ENCODE assay signal across 1 cellular context in the genomic region with DNA sequence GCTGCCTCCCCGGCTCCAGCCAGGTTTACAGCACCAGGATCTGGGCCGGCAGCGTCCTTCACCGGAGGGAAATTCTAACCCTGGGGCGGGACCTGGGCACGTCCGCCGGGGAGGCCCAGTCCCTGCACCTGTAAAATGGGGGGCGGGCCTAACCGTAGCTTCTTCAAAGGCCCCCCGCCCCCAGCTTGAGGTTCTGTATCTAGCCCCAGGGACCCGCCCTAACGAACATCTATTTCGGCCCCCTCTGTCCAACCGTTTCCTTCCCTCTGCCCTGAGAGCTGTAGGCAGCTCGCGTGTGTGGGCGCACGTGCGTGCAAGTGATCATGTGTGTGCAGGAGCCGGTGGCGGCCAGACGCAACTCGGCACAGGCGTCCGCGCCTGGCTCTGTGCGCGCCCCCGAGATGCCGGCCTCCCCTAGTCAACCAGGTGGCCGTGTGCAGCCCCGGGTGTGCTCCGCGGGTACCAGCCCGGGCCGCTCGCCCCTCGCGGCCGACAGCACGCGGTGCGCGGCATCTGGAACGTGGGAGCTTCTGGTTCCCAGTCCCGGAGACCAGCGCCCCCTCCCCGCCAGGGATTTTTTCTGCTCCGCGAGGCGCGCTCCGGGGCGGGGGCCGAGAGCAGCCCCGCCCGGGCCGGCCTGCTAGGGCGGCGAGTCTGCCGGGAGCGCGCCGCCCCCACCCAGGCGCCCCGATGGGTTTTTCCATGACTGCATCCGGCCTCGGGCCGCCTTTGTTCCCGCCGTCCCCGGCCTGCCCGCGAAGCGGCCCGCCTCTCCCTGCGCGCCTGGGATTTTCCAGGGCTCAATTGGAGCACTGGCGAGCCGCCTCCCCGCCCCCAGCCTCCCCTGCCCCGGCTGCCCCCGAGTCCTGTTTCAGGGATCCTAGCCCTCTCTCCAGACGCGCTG.
TF ChIP-seq lines count a peak whose summit lies in the region.

No MANE protein-coding gene starts in this region.

TF ChIP-seq in HepG2, 621 proteins besides CTCF, POLR2A, EP300 and RAD21 (continued from another document and continues in another):
- TF ChIP-seq AKAP8 (CRISPR knock-in tag; IDR thresholded peaks at IDR 0.05), result peak; percentile 88; the same call in 1 of the 2 replicates
- peak; percentile 95 for TF ChIP-seq ZSCAN21 (CRISPR knock-in tag; IDR thresholded peaks at IDR 0.05; ENCODE audit: borderline replicate concordance)
- TF ChIP-seq, protein P1, sequence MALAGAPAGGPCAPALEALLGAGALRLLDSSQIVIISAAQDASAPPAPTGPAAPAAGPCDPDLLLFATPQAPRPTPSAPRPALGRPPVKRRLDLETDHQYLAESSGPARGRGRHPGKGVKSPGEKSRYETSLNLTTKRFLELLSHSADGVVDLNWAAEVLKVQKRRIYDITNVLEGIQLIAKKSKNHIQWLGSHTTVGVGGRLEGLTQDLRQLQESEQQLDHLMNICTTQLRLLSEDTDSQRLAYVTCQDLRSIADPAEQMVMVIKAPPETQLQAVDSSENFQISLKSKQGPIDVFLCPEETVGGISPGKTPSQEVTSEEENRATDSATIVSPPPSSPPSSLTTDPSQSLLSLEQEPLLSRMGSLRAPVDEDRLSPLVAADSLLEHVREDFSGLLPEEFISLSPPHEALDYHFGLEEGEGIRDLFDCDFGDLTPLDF (CRISPR knock-in tag; IDR thresholded peaks at IDR 0.05), result 0 out of 2 replicates have a peak, but pooled peaks have one; percentile 28
- TF ChIP-seq RFXANK (CRISPR knock-in tag; IDR thresholded peaks at IDR 0.05), result no peak
- TF ChIP-seq FOXP1 (IDR thresholded peaks at IDR 0.05), result no peak
- TF ChIP-seq FOXP1 (CRISPR knock-in tag; IDR thresholded peaks at IDR 0.05), result no peak; the same call in 1 of the 2 replicates
- no peak for TF ChIP-seq RFX1 (IDR thresholded peaks at IDR 0.05)
- TF ChIP-seq, protein P2, sequence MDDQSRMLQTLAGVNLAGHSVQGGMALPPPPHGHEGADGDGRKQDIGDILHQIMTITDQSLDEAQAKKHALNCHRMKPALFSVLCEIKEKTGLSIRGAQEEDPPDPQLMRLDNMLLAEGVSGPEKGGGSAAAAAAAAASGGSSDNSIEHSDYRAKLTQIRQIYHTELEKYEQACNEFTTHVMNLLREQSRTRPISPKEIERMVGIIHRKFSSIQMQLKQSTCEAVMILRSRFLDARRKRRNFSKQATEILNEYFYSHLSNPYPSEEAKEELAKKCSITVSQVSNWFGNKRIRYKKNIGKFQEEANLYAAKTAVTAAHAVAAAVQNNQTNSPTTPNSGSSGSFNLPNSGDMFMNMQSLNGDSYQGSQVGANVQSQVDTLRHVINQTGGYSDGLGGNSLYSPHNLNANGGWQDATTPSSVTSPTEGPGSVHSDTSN (CRISPR knock-in tag; IDR thresholded peaks at IDR 0.05; ENCODE audit: borderline replicate concordance), result peak; percentile 84
- TF ChIP-seq ZSCAN31 (CRISPR knock-in tag; IDR thresholded peaks at IDR 0.05; ENCODE audit: low read depth), result peak; percentile 60
- peak; percentile 69 for TF ChIP-seq PRPF4 (IDR thresholded peaks at IDR 0.05; ENCODE audit: low read depth, low read length, poor library complexity, severe bottlenecking)
- TF ChIP-seq TAF15 (IDR thresholded peaks at IDR 0.05; ENCODE audit: low read depth, low read length, poor library complexity, severe bottlenecking), result peak; percentile 7
- peak; percentile 37 for TF ChIP-seq IKZF4 (CRISPR knock-in tag; IDR thresholded peaks at IDR 0.05; ENCODE audit: borderline replicate concordance, low read depth, not compliant biosample characterization)
- 0 out of 2 replicates have a peak, but pooled peaks have one; percentile 42 for TF ChIP-seq ZNF75D (CRISPR knock-in tag; IDR thresholded peaks at IDR 0.05; ENCODE audit: borderline replicate concordance)
- peak; percentile 94 for TF ChIP-seq GTF3A (CRISPR knock-in tag; conservative IDR thresholded peaks at IDR 0.05)
- TF ChIP-seq THYN1 (CRISPR knock-in tag; IDR thresholded peaks at IDR 0.05; ENCODE audit: borderline replicate concordance, low read depth), result 0 out of 2 replicates have a peak, but pooled peaks have one; percentile 57
- 0 out of 2 replicates have a peak, but pooled peaks have one; percentile 64 for TF ChIP-seq MEIS2 (CRISPR knock-in tag; IDR thresholded peaks at IDR 0.05)
- no peak for TF ChIP-seq BCLAF1 (IDR thresholded peaks at IDR 0.05)
- TF ChIP-seq HNRNPK (IDR thresholded peaks at IDR 0.05; ENCODE audit: low read depth, low read length, poor library complexity, severe bottlenecking), result peak; percentile 69
- TF ChIP-seq, protein P3, sequence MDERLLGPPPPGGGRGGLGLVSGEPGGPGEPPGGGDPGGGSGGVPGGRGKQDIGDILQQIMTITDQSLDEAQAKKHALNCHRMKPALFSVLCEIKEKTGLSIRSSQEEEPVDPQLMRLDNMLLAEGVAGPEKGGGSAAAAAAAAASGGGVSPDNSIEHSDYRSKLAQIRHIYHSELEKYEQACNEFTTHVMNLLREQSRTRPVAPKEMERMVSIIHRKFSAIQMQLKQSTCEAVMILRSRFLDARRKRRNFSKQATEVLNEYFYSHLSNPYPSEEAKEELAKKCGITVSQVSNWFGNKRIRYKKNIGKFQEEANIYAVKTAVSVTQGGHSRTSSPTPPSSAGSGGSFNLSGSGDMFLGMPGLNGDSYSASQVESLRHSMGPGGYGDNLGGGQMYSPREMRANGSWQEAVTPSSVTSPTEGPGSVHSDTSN (CRISPR knock-in tag; IDR thresholded peaks at IDR 0.05), result no peak
- peak; percentile 76; the same call in 1 of the 2 replicates for TF ChIP-seq ZNF772 (CRISPR knock-in tag; IDR thresholded peaks at IDR 0.05)
- TF ChIP-seq ZEB1 (IDR thresholded peaks at IDR 0.05; ENCODE audit: insufficient replicate concordance, low read depth), result no peak
- 0 out of 2 replicates have a peak, but pooled peaks have one; percentile 66 for TF ChIP-seq ELF3 (CRISPR knock-in tag; IDR thresholded peaks at IDR 0.05)
- TF ChIP-seq DPF2 (CRISPR knock-in tag; IDR thresholded peaks at IDR 0.05; ENCODE audit: borderline replicate concordance, low read depth), result 0 out of 2 replicates have a peak, but pooled peaks have one; percentile 36
- TF ChIP-seq, protein P4, sequence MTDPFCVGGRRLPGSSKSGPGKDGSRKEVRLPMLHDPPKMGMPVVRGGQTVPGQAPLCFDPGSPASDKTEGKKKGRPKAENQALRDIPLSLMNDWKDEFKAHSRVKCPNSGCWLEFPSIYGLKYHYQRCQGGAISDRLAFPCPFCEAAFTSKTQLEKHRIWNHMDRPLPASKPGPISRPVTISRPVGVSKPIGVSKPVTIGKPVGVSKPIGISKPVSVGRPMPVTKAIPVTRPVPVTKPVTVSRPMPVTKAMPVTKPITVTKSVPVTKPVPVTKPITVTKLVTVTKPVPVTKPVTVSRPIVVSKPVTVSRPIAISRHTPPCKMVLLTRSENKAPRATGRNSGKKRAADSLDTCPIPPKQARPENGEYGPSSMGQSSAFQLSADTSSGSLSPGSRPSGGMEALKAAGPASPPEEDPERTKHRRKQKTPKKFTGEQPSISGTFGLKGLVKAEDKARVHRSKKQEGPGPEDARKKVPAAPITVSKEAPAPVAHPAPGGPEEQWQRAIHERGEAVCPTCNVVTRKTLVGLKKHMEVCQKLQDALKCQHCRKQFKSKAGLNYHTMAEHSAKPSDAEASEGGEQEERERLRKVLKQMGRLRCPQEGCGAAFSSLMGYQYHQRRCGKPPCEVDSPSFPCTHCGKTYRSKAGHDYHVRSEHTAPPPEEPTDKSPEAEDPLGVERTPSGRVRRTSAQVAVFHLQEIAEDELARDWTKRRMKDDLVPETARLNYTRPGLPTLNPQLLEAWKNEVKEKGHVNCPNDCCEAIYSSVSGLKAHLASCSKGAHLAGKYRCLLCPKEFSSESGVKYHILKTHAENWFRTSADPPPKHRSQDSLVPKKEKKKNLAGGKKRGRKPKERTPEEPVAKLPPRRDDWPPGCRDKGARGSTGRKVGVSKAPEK (CRISPR knock-in tag; IDR thresholded peaks at IDR 0.05; ENCODE audit: borderline replicate concordance), result no peak
- no peak for TF ChIP-seq SRSF4 (IDR thresholded peaks at IDR 0.05; ENCODE audit: low read depth, low read length, poor library complexity, severe bottlenecking)
- peak; percentile 85 for TF ChIP-seq MED8 (CRISPR knock-in tag; IDR thresholded peaks at IDR 0.05; ENCODE audit: insufficient replicate concordance)
- TF ChIP-seq CC2D1A (CRISPR knock-in tag; IDR thresholded peaks at IDR 0.05), result no peak
- 0 out of 2 replicates have a peak, but pooled peaks have one; percentile 22 for TF ChIP-seq ZNF816 (CRISPR knock-in tag; IDR thresholded peaks at IDR 0.05; ENCODE audit: borderline replicate concordance)
- peak; percentile 82; the same call in 1 of the 2 replicates for TF ChIP-seq ZNF550 (CRISPR knock-in tag; IDR thresholded peaks at IDR 0.05; ENCODE audit: borderline replicate concordance)
- peak; percentile 76 for TF ChIP-seq YY1 (IDR thresholded peaks at IDR 0.05; ENCODE audit: insufficient read depth, insufficient replicate concordance, low read depth, low read length)
- no peak; the same call in 1 of the 2 replicates for TF ChIP-seq JUND (CRISPR knock-in tag; IDR thresholded peaks at IDR 0.05)
- TF ChIP-seq MTF1 (CRISPR knock-in tag; IDR thresholded peaks at IDR 0.05), result peak; percentile 96
- peak; percentile 84; the same call in 1 of the 2 replicates for TF ChIP-seq ZBTB42 (CRISPR knock-in tag; IDR thresholded peaks at IDR 0.05)
- TF ChIP-seq, protein P5, sequence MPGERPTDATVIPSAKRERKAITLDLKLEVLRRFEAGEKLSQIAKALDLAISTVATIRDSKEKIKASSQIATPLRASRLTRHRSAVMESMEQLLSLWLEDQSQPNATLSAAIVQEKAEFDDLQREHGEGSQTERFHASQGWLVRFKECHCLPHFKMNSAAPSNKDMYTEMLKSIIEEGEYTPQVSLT (CRISPR knock-in tag; IDR thresholded peaks at IDR 0.05; ENCODE audit: borderline replicate concordance, low read depth), result no peak
- TF ChIP-seq NFYB (CRISPR knock-in tag; IDR thresholded peaks at IDR 0.05), result no peak
- peak; percentile 81; the same call in 1 of the 2 replicates for TF ChIP-seq ZNF367 (CRISPR knock-in tag; IDR thresholded peaks at IDR 0.05; ENCODE audit: borderline replicate concordance)
- peak; percentile 94; the same call in 1 of the 2 replicates for TF ChIP-seq SMAD1 (CRISPR knock-in tag; IDR thresholded peaks at IDR 0.05; ENCODE audit: borderline replicate concordance, low read depth)
- TF ChIP-seq, protein P6, sequence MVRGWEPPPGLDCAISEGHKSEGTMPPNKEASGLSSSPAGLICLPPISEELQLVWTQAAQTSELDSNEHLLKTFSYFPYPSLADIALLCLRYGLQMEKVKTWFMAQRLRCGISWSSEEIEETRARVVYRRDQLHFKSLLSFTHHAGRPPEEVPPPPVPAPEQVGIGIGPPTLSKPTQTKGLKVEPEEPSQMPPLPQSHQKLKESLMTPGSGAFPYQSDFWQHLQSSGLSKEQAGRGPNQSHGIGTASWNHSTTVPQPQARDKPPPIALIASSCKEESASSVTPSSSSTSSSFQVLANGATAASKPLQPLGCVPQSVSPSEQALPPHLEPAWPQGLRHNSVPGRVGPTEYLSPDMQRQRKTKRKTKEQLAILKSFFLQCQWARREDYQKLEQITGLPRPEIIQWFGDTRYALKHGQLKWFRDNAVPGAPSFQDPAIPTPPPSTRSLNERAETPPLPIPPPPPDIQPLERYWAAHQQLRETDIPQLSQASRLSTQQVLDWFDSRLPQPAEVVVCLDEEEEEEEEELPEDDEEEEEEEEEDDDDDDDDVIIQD (CRISPR knock-in tag; IDR thresholded peaks at IDR 0.05; ENCODE audit: low read depth), result 0 out of 2 replicates have a peak, but pooled peaks have one; percentile 10
- no peak for TF ChIP-seq ZBTB20 (CRISPR knock-in tag; IDR thresholded peaks at IDR 0.05; ENCODE audit: borderline replicate concordance, low read depth)
- no peak for TF ChIP-seq CEBPG (CRISPR knock-in tag; IDR thresholded peaks at IDR 0.05)
- peak; percentile 82; the same call in 1 of the 2 replicates for TF ChIP-seq ZNF260 (CRISPR knock-in tag; IDR thresholded peaks at IDR 0.05; ENCODE audit: borderline replicate concordance, low read depth)
- TF ChIP-seq KLF9 (CRISPR knock-in tag; IDR thresholded peaks at IDR 0.05; ENCODE audit: low read depth), result peak; percentile 37; the same call in 1 of the 2 replicates
- TF ChIP-seq, protein P7, sequence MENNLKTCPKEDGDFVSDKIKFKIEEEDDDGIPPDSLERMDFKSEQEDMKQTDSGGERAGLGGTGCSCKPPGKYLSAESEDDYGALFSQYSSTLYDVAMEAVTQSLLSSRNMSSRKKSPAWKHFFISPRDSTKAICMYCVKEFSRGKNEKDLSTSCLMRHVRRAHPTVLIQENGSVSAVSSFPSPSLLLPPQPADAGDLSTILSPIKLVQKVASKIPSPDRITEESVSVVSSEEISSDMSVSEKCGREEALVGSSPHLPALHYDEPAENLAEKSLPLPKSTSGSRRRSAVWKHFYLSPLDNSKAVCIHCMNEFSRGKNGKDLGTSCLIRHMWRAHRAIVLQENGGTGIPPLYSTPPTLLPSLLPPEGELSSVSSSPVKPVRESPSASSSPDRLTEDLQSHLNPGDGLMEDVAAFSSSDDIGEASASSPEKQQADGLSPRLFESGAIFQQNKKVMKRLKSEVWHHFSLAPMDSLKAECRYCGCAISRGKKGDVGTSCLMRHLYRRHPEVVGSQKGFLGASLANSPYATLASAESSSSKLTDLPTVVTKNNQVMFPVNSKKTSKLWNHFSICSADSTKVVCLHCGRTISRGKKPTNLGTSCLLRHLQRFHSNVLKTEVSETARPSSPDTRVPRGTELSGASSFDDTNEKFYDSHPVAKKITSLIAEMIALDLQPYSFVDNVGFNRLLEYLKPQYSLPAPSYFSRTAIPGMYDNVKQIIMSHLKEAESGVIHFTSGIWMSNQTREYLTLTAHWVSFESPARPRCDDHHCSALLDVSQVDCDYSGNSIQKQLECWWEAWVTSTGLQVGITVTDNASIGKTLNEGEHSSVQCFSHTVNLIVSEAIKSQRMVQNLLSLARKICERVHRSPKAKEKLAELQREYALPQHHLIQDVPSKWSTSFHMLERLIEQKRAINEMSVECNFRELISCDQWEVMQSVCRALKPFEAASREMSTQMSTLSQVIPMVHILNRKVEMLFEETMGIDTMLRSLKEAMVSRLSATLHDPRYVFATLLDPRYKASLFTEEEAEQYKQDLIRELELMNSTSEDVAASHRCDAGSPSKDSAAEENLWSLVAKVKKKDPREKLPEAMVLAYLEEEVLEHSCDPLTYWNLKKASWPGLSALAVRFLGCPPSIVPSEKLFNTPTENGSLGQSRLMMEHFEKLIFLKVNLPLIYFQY (CRISPR knock-in tag; IDR thresholded peaks at IDR 0.05; ENCODE audit: borderline replicate concordance), result peak; percentile 71
- peak; percentile 86; the same call in 1 of the 2 replicates for TF ChIP-seq ZNF235 (CRISPR knock-in tag; IDR thresholded peaks at IDR 0.05; ENCODE audit: borderline replicate concordance)
